17 cellular contexts compared by ENCODE assay signal in genomic region chr13:35840991-35841604, GRCh38.
A peak's percentile ranks its signal among the peaks of the same experiment; 100 is the strongest.
DNase-seq lines count a peak whose midpoint lies in the region; TF ChIP-seq lines count a peak whose summit lies in the region.
"Had no signal": no experiment of that assay in that cellular context is flagged by ENCODE, and none has a peak within 500 bp of the region (broad histone marks: within the 10 kb centered on the region; RNA-seq: fewer than 3 reads in every experiment).

No MANE protein-coding gene starts in this region.

- in situ Hi-C loops in G401 (cut with HindIII; ENCODE audit: low sequenced_read_pairs) = no loop called here

- H3K9me3 Mint-ChIP-seq in brain = peaks cover 0 to 2% (median 0%) of the 10 kb centered on the region in 5 experiments

- peak overlapping the region; percentile 17 to 88 (median 64) for H3K27ac Mint-ChIP-seq in brain

- DNase-seq in G401 (ENCODE audit: low spot score) (peak; percentile 97), medulla oblongata (ENCODE audit: extremely low spot score) (peak; percentile 84), NCI-H2196 treated with DMSO at 0.1 percent for 48 hours (lab: John Stamatoyannopoulos, UW; ENCODE audit: unreplicated experiment) (no peak), germinal center (ENCODE audit: low spot score) (no peak), NCI-H69 (lab: John Stamatoyannopoulos, UW) (no peak), glomerular visceral epithelial cell (ENCODE audit: extremely low spot score) (no peak)
- DNase-seq: activated effector memory CD4-positive, alpha-beta T cell treated with Interleukin-2 at 50 U/mL for 16 hours; GDM1; KBM-7; kidney glomerular epithelial cell; mucosa of descending colon; NCI-H2081; stimulated activated CD4-positive, alpha-beta T cell treated with anti-CD3 and anti-CD28 coated beads, Interleukin-2, amount 100 ng/mL, for 48 hours had no signal

- H3K27me3 Mint-ChIP-seq in brain = no peaks in the 10 kb centered on the region
- H3K27me3 Mint-ChIP-seq: central memory CD8-positive, alpha-beta T cell had no signal

- H3K27me3 ChIP-seq in stomach smooth muscle (ENCODE audit: control insufficient read depth in 1 of 2, insufficient read depth in 2 of 2, low read length in 2 of 2) = no peaks in the 10 kb centered on the region

- H3K4me3 ChIP-seq in stomach smooth muscle (ENCODE audit: low read length in 2 of 2) = peak overlapping the region; percentile 9 to 31
- H3K4me3 ChIP-seq: mucosa of descending colon, SK-N-MC had no signal

- TF ChIP-seq CTCF in brain (conservative IDR thresholded peaks at IDR 0.05) = no peak

- no peaks in the 10 kb centered on the region for H3K36me3 ChIP-seq in stomach smooth muscle (ENCODE audit: control insufficient read depth in 2 of 2, insufficient read depth in 2 of 2, low read length in 2 of 2)

- H3K9ac ChIP-seq in stomach smooth muscle (ENCODE audit: low read length in 2 of 2) = no peak overlapping the region

- peak overlapping the region; percentile 26 for H3K27ac ChIP-seq in stomach smooth muscle (ENCODE audit: low read length)
- H3K27ac ChIP-seq: SK-N-MC had no signal

- H3K36me3 Mint-ChIP-seq in brain = peaks cover 36% of the 10 kb centered on the region

- H3K4me1 Mint-ChIP-seq in brain = peaks cover 51% of the 10 kb centered on the region
- H3K4me1 Mint-ChIP-seq: central memory CD8-positive, alpha-beta T cell had no signal

- peaks cover 7% of the 10 kb centered on the region for H3K4me1 ChIP-seq in stomach smooth muscle (ENCODE audit: control insufficient read depth, insufficient read depth, low read length)

- H3K4me3 Mint-ChIP-seq in brain = peak overlapping the region in 1 of 5 experiments; percentile 39
- H3K4me3 Mint-ChIP-seq: central memory CD8-positive, alpha-beta T cell had no signal

- no peaks in the 10 kb centered on the region for H3K9me3 ChIP-seq in stomach smooth muscle (ENCODE audit: control insufficient read depth in 2 of 2, low read length in 2 of 2)
- H3K9me3 ChIP-seq: mucosa of descending colon had no signal

Comparison
In these comparisons a context has a peak if more than half of its experiments do, and no peak if none do; other contexts are left out.
1. DNase-seq: peak in G401 (single experiment) and medulla oblongata (single experiment); none in NCI-H2196 treated with DMSO at 0.1 percent for 48 hours (single experiment), germinal center (single experiment), NCI-H69 (single experiment) and glomerular visceral epithelial cell (single experiment).